ENCODE assay signal across 8 cellular contexts in genomic region chr16:3443108-3444031, GRCh38. TPM values are rescaled to one million over a fixed set of nuclear protein-coding genes. Genes with fewer than 3 reads are reported as not detected.
DNase-seq lines count a peak whose midpoint lies in the region; ATAC-seq, FAIRE-seq and TF ChIP-seq lines count a peak whose summit lies in the region.

Gene NAA60 (plus strand): TSS chr16:3443680. CDS start chr16:3476228, 32,548 bp downstream.
A gene with protein sequence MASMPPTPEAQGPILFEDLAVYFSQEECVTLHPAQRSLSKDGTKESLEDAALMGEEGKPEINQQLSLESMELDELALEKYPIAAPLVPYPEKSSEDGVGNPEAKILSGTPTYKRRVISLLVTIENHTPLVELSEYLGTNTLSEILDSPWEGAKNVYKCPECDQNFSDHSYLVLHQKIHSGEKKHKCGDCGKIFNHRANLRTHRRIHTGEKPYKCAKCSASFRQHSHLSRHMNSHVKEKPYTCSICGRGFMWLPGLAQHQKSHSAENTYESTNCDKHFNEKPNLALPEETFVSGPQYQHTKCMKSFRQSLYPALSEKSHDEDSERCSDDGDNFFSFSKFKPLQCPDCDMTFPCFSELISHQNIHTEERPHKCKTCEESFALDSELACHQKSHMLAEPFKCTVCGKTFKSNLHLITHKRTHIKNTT (minus strand): TSS chr16:3443504. CDS start chr16:3443153, 351 bp downstream.

- DNase-seq in GM12864 (ENCODE audit: low read depth) (peak; percentile 82), NCI-H1694 treated with DMSO at 0.1 percent for 48 hours (lab: John Stamatoyannopoulos, UW) (peak; percentile 82), brain microvascular endothelial cell (peak; percentile 88), iPS DF 6.9 (ENCODE audit: low read depth, low spot score) (peak; percentile 57), sigmoid colon (peak; percentile 91)

- H3K4me1 ChIP-seq in iPS DF 6.9 (ENCODE audit: control insufficient read depth, insufficient read depth, low read length), result no peaks in the 10 kb centered on the region
- peaks cover 0 to 17% (median 7%) of the 10 kb centered on the region in 4 donors for H3K4me1 ChIP-seq in sigmoid colon

- H3K27me3 ChIP-seq in brain microvascular endothelial cell (replicated peaks) (no peaks in the 10 kb centered on the region), iPS DF 6.9 (ENCODE audit: control insufficient read depth, insufficient read depth, low read length) (no peaks in the 10 kb centered on the region), sigmoid colon (no peaks in the 10 kb centered on the region)

- intact Hi-C loops in sigmoid colon (cut with DNase I), result loop anchor here (5.0 kb wide), 1 partner anchor 41 kb away; the partner anchor contains the start of genes ZNF174 and ZSCAN32

- H3K4me3 ChIP-seq in GM12864 (ENCODE audit: low read depth, low read length) (peak within 1 kb of the TSS; percentile 68), brain microvascular endothelial cell (ENCODE audit: low read depth, low read length) (peak within 1 kb of the TSS; percentile 75), iPS DF 6.9 (ENCODE audit: low read length) (peak within 1 kb of the TSS; percentile 67; the same call in 1 of the 2 replicates), sigmoid colon (peak within 1 kb of the TSS; percentile 34 to 67 (median 56))

- H3K9me3 ChIP-seq in iPS DF 6.9 (ENCODE audit: control insufficient read depth, insufficient read depth, low read length) (no peaks in the 10 kb centered on the region), sigmoid colon (no peaks in the 10 kb centered on the region)

- H3K36me3 ChIP-seq in brain microvascular endothelial cell (replicated peaks), result no peaks in the 10 kb centered on the region
- no peaks in the 10 kb centered on the region for H3K36me3 ChIP-seq in iPS DF 6.9 (ENCODE audit: control insufficient read depth, insufficient read depth, low read length)
- H3K36me3 ChIP-seq in sigmoid colon, result peaks cover 0 to 19% (median 7%) of the 10 kb centered on the region in 4 donors

- FAIRE-seq in TTC549 (lab: Jason Lieb, UNC), result peak; percentile 46

- TF ChIP-seq POLR2A in sigmoid colon (IDR thresholded peaks at IDR 0.05), result peak in 1 of 2 donors; percentile 9

- in situ Hi-C loops in brain microvascular endothelial cell (cut with HindIII; ENCODE audit: low pct_ligation_motif_present, low sequenced_read_pairs), result no loop called here

- no CpG with 5 or more reads among the region's 61 CpGs for WGBS in iPS DF 6.9 (ENCODE audit: insufficient coverage, insufficient read length)
- WGBS in sigmoid colon, 2 donors, result 44 to 47% methylated on average over 61 of the region's 61 CpGs

- TF ChIP-seq CTCF in GM12864 (IDR thresholded peaks at IDR 0.05; ENCODE audit: low read depth, low read length, missing control alignments) (no peak), brain microvascular endothelial cell (IDR thresholded peaks at IDR 0.05; ENCODE audit: low read depth, low read length, missing control alignments) (no peak), sigmoid colon (IDR thresholded peaks at IDR 0.05) (no peak)

- TF ChIP-seq EP300 in sigmoid colon (IDR thresholded peaks at IDR 0.05), result no peak

- ATAC-seq in HG02759 (IDR thresholded peaks at IDR 0.05; ENCODE audit: unreplicated experiment), result peak; percentile 83
- ATAC-seq in HG03025 (IDR thresholded peaks at IDR 0.05; ENCODE audit: low FRiP score, unreplicated experiment), result no peak

- H3K27ac ChIP-seq in brain microvascular endothelial cell (peak within 1 kb of the TSS; percentile 95), iPS DF 6.9 (ENCODE audit: low read length) (no peak within 1 kb of the TSS), sigmoid colon (peak within 1 kb of the TSS; percentile 54 to 79 (median 76))

RNA-seq across cellular contexts. Expression of gene NAA60, which starts in this region (rescaled TPM):
- 10 to 100 TPM; 15.0 to 30.4 (median 22.6) TPM for total RNA-seq in sigmoid colon
- polyA plus RNA-seq in sigmoid colon, result 10 to 100 TPM; 55.9 to 73.5 (median 65.1) TPM

RNA-seq across cellular contexts. Expression of the second gene that starts in this region (rescaled TPM):
- total RNA-seq in sigmoid colon, result 1 to 10 TPM; 1.5 to 2.5 (median 2.1) TPM
- 1 to 10 TPM in 1 of 3 donors, under 1 TPM in 2; 0.69 to 1.2 (median 0.99) TPM for polyA plus RNA-seq in sigmoid colon
